Comparison of ENCODE assay signal across 8 cellular contexts in the genomic region with DNA sequence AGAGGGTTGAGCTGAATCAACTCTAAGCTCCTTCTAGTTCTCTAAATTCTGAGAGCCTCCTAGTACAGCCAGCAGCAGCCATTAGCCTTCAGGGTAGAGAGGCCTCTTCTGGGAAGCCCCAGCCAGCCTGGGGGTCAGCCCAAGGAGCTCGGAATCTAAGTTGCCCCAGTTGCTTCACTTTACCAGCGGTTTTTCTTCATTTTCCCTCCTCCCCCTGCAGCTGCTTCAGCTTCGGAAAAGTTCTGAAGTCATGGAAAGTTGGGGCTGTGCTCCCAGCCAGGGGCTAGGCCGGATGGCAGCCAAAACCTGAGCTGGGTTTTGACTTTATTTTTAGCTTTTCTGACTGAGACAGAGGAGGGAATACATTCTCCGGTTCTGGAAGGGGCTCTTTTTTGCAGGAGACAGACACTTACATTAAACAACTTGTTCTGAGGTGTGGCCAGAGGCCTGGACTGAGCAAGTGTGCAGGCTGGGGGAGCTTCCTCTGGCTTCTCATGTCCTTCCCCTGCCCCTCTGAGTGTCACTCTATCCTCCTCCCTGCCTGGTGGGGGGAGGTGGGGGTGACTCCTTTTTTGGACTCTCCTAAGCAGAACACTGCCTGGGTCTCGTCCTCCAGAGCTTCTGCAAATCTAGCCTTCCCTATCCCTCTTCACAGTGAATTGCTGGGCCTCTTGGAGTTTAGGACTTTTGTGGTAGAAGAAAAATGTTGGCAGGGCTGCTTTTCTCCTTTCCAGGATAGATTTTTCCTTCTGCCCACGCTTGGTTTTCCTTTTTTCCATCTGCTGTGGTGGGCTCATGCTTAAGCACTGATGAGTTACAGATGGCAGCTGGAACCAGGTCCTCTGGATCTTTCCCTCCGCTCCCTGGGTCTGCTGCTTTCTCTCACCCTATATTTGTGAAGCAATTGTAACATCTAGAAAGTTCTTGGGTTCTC. TPM values are rescaled to one million over a fixed set of nuclear protein-coding genes. Genes with fewer than 3 reads are reported as not detected.
DNase-seq lines count a peak whose midpoint lies in the region; TF ChIP-seq lines count a peak whose summit lies in the region.

No MANE protein-coding gene starts in this region.

- no peak overlapping the region for H3K23ac ChIP-seq in mesendoderm (ENCODE audit: low read length)

- no peak overlapping the region for H3K4me3 ChIP-seq in choroid plexus epithelial cell (ENCODE audit: low read depth, low read length)
- no peak overlapping the region for H3K4me3 ChIP-seq in mesendoderm (ENCODE audit: low read length)
- H3K4me3 ChIP-seq in urinary bladder (ENCODE audit: low read depth, low read length): no peak overlapping the region

- H3K56ac ChIP-seq in mesendoderm (ENCODE audit: low read length): peak overlapping the region; percentile 87

- H4K8ac ChIP-seq in mesendoderm (ENCODE audit: low read depth, low read length): no peak overlapping the region

- peaks cover 10% of the 10 kb centered on the region for H3K79me2 ChIP-seq in mesendoderm (ENCODE audit: control insufficient read depth, insufficient read depth, low read length)

- H3K18ac ChIP-seq in mesendoderm (ENCODE audit: low read length): peak overlapping the region; percentile 53

- H2BK15ac ChIP-seq in mesendoderm (replicated peaks; ENCODE audit: low read depth): no peak overlapping the region

- H3K79me1 ChIP-seq in mesendoderm (ENCODE audit: low read length): peaks cover 8% of the 10 kb centered on the region

- H2BK120ac ChIP-seq in mesendoderm (ENCODE audit: low read depth, low read length): peak overlapping the region; percentile 37

- no peak overlapping the region for H3K4me2 ChIP-seq in mesendoderm (ENCODE audit: low read length)

- H3K9ac ChIP-seq in mesendoderm (ENCODE audit: low read length): peak overlapping the region; percentile 73

- peak overlapping the region; percentile 92 for H2AK5ac ChIP-seq in mesendoderm (ENCODE audit: low read length)

- CTCF ChIA-PET in HEK293T (lab: Yijun Ruan, JAX): interaction anchor here (0.7 to 10.2 kb wide), 19 partner anchors 8 to 230 kb away, joined by 3 to 255 read pairs (median 4); a partner anchor contains a TSS

- H3K27ac ChIP-seq in mesendoderm (ENCODE audit: low read depth, low read length) (peak overlapping the region; percentile 64), urinary bladder (ENCODE audit: low read depth) (peak overlapping the region; percentile 80)

- POLR2A ChIA-PET in HEK293T (lab: Yijun Ruan, JAX): interaction anchor here (0.7 to 3.3 kb wide), 12 partner anchors 11 to 154 kb away, joined by 3 to 32 read pairs (median 7); a partner anchor contains a TSS

- no peak for TF ChIP-seq CTCF in choroid plexus epithelial cell (conservative IDR thresholded peaks at IDR 0.05; ENCODE audit: low read depth, low read length)

- DNase-seq in activated CD8-positive, alpha-beta memory T cell treated with anti-CD3 and anti-CD28 coated beads, Interleukin-2, amount 50 U/mL, for 48 hours: peak; percentile 58
- DNase-seq in activated CD8-positive, alpha-beta memory T cell treated with anti-CD3 and anti-CD28 coated beads, Interleukin-2, amount 50 U/mL, for 4 hours: no peak
- DNase-seq in choroid plexus epithelial cell (ENCODE audit: low read depth): peak; percentile 80
- no peak for DNase-seq in mesendoderm
- no peak for DNase-seq in HEK293T (ENCODE audit: extremely low spot score)
- DNase-seq in putamen (ENCODE audit: low spot score): no peak
- DNase-seq in activated effector memory CD4-positive, alpha-beta T cell treated with Interleukin-2 at 50 U/mL for 16 hours: no peak

- peak overlapping the region; percentile 48 for H2BK5ac ChIP-seq in mesendoderm (ENCODE audit: low read length)

- H3K36me3 ChIP-seq in mesendoderm (ENCODE audit: control insufficient read depth, insufficient read depth, low read length) (no peaks in the 10 kb centered on the region), urinary bladder (ENCODE audit: insufficient read depth) (no peaks in the 10 kb centered on the region)

- peak overlapping the region; percentile 56 for H4K5ac ChIP-seq in mesendoderm (ENCODE audit: low read length)

- H3K4ac ChIP-seq in mesendoderm (ENCODE audit: low read depth, low read length): peak overlapping the region; percentile 25

- peaks cover 22% of the 10 kb centered on the region for H3K4me1 ChIP-seq in mesendoderm (ENCODE audit: control insufficient read depth, low read depth, low read length)
- peaks cover 2% of the 10 kb centered on the region for H3K4me1 ChIP-seq in urinary bladder (ENCODE audit: insufficient read depth)

- WGBS in mesendoderm (ENCODE audit: extremely low coverage, insufficient coverage, low lambda C conversion rate): no CpG with 5 or more reads among the region's 8 CpGs
- 9% methylated on average over 8 of the region's 8 CpGs for WGBS in urinary bladder

- no peaks in the 10 kb centered on the region for H3K27me3 ChIP-seq in mesendoderm (ENCODE audit: insufficient read depth, low read length, poor library complexity)

TF ChIP-seq in HEK293T, 16 proteins besides CTCF, POLR2A, EP300 and RAD21:
- no peak for TF ChIP-seq CTBP1 (IDR thresholded peaks at IDR 0.05; ENCODE audit: borderline replicate concordance)
- TF ChIP-seq SUZ12 (IDR thresholded peaks at IDR 0.05): no peak

RNA-seq across cellular contexts. Expression of a gene that starts 14.5 kb away (rescaled TPM):
- 59.4 TPM for polyA plus RNA-seq in mesendoderm (2013, experiment 1 of 2)
- polyA plus RNA-seq in mesendoderm (2013, experiment 2 of 2): 59.0 TPM
- 224 TPM for total RNA-seq in urinary bladder
- 306 TPM for polyA plus RNA-seq in urinary bladder

RNA-seq across cellular contexts. Expression of a gene that starts 24.4 kb away (rescaled TPM):
- polyA plus RNA-seq in mesendoderm (2013, experiment 1 of 2): 1.3 TPM
- 1.1 TPM for polyA plus RNA-seq in mesendoderm (2013, experiment 2 of 2)
- total RNA-seq in urinary bladder: 7.3 TPM
- 7.0 TPM for polyA plus RNA-seq in urinary bladder

RNA-seq across cellular contexts. Expression of a gene that starts 46.8 kb away (rescaled TPM):
- polyA plus RNA-seq in mesendoderm (2013, experiment 1 of 2): 44.2 TPM
- 43.0 TPM for polyA plus RNA-seq in mesendoderm (2013, experiment 2 of 2)
- 7.2 TPM for total RNA-seq in urinary bladder
- 0.76 TPM for polyA plus RNA-seq in urinary bladder

Comparison
In these comparisons a context has a peak if more than half of its experiments do, and no peak if none do; other contexts are left out.
1. DNase-seq: peak in activated CD8-positive, alpha-beta memory T cell treated with anti-CD3 and anti-CD28 coated beads, Interleukin-2, amount 50 U/mL, for 48 hours (single experiment) and choroid plexus epithelial cell (single experiment); none in activated CD8-positive, alpha-beta memory T cell treated with anti-CD3 and anti-CD28 coated beads, Interleukin-2, amount 50 U/mL, for 4 hours (single experiment), mesendoderm (single experiment), HEK293T (single experiment), putamen (single experiment) and activated effector memory CD4-positive, alpha-beta T cell treated with Interleukin-2 at 50 U/mL for 16 hours (single experiment).